In the genomic region with DNA sequence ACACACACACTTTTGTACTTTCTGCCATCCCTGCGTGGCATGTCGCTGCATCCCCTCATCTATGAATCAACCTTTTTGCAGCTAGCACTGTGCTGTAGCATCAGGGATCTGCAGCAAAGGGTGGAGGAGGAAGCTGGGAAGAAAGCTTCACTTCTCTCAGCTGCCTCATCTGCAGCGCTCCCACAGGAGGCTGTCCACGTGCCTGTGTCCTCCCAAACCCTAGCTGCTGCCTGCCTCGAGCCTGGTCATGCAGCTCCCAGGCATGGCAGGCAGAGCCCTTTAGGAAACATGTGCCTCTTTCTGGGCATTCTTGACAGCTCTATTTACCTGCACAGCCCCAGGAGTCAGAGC, we compare ENCODE assay signal across 9 cellular contexts.
DNase-seq lines count a peak whose midpoint lies in the region; ATAC-seq and TF ChIP-seq lines count a peak whose summit lies in the region.
"Had no signal": no experiment of that assay in that cellular context is flagged by ENCODE, and none has a peak within 500 bp of the region (broad histone marks: within the 10 kb centered on the region; RNA-seq: fewer than 3 reads in every experiment).

No MANE protein-coding gene starts in this region.

- H3K9me3 ChIP-seq in DOHH2 (ENCODE audit: control insufficient read depth, insufficient read depth, low read length), result no peaks in the 10 kb centered on the region

- H3K27me3 ChIP-seq in DOHH2 (ENCODE audit: control insufficient read depth, low read length), result no peaks in the 10 kb centered on the region

- H3F3A ChIP-seq in DOHH2 (ENCODE audit: control insufficient read depth, insufficient read depth), result no peaks in the 10 kb centered on the region

- H3K4me3 ChIP-seq in DOHH2 (ENCODE audit: low read length), result peak overlapping the region; percentile 38

- in situ Hi-C loops in SK-MEL-5 (cut with HindIII; ENCODE audit: low pct_unique_long_range_greater_than_20kb, low sequenced_read_pairs), result no loop called here

- peak overlapping the region; percentile 58 for H3K4me2 ChIP-seq in DOHH2 (ENCODE audit: low read length)

- no peaks in the 10 kb centered on the region for H3K9me2 ChIP-seq in DOHH2 (replicated peaks; ENCODE audit: control insufficient read depth, low read length)

- H3K36me3 ChIP-seq in DOHH2 (ENCODE audit: control insufficient read depth, low read length), result no peaks in the 10 kb centered on the region

- H3K79me2 ChIP-seq in DOHH2 (ENCODE audit: control insufficient read depth, low read length), result no peaks in the 10 kb centered on the region

- no peaks in the 10 kb centered on the region for H4K20me1 ChIP-seq in DOHH2 (ENCODE audit: control insufficient read depth, insufficient read depth, low read depth, low read length)

- no peak for TF ChIP-seq CTCF in DOHH2 (IDR thresholded peaks at IDR 0.05; ENCODE audit: low read depth, low read length, poor library complexity, severe bottlenecking)
- no peak for TF ChIP-seq CTCF in omental fat pad (IDR thresholded peaks at IDR 0.05)

- peaks cover 28% of the 10 kb centered on the region for H3K4me1 ChIP-seq in DOHH2 (ENCODE audit: control insufficient read depth, low read length)

- H3K27ac ChIP-seq in DOHH2 (ENCODE audit: low read depth, low read length), result peak overlapping the region; percentile 78
- H3K27ac ChIP-seq: HL-60 had no signal

- DNase-seq in SK-MEL-5 (ENCODE audit: low read depth, low spot score) (peak; percentile 79), fibroblast of gingiva (ENCODE audit: low read depth) (peak; percentile 39), omental fat pad (ENCODE audit: low spot score) (no peak), NCI-H1092 treated with DMSO at 0.1 percent for 48 hours (lab: John Stamatoyannopoulos, UW) (no peak), NCI-H774 (lab: John Stamatoyannopoulos, UW) (no peak), NCI-H2227 treated with DMSO at 0.1 percent for 48 hours (lab: John Stamatoyannopoulos, UW) (no peak)
- no peak for DNase-seq in stimulated activated CD4-positive, alpha-beta T cell treated with anti-CD3 and anti-CD28 coated beads, Interleukin-1b, Interleukin-23, amount 100 ng/mL, for 48 hours

- peak; percentile 15 for ATAC-seq in omental fat pad (ENCODE audit: low FRiP score)

Comparison
In these comparisons a context has a peak if more than half of its experiments do, and no peak if none do; other contexts are left out.
1. DNase-seq: peak in SK-MEL-5 (single experiment) and fibroblast of gingiva (single experiment); none in omental fat pad (single experiment), NCI-H1092 treated with DMSO at 0.1 percent for 48 hours (single experiment), NCI-H774 (single experiment), NCI-H2227 treated with DMSO at 0.1 percent for 48 hours (single experiment) and stimulated activated CD4-positive, alpha-beta T cell treated with anti-CD3 and anti-CD28 coated beads, Interleukin-1b, Interleukin-23, amount 100 ng/mL, for 48 hours (single experiment).